ENCODE assay signal across 30 cellular contexts in genomic region chr12:3187846-3188755, GRCh38.
DNase-seq lines count a peak whose midpoint lies in the region; ATAC-seq, FAIRE-seq and TF ChIP-seq lines count a peak whose summit lies in the region.
"Had no signal": no experiment of that assay in that cellular context is flagged by ENCODE, and none has a peak within 500 bp of the region (broad histone marks: within the 10 kb centered on the region; RNA-seq: fewer than 3 reads in every experiment).

No MANE protein-coding gene starts in this region.

- H3K27me3 ChIP-seq in left ventricle myocardium inferior (ENCODE audit: low read depth) (no peaks in the 10 kb centered on the region), psoas muscle (ENCODE audit: insufficient read depth in 3 of 3, low read length in 2 of 3) (no peaks in the 10 kb centered on the region)
- H3K27me3 ChIP-seq: breast epithelium, colonic mucosa, neural progenitor cell, sigmoid colon, uterus had no signal

- H3K36me3 ChIP-seq in left ventricle myocardium inferior, result no peaks in the 10 kb centered on the region
- no peaks in the 10 kb centered on the region for H3K36me3 ChIP-seq in psoas muscle (ENCODE audit: insufficient read depth in 1 of 2, low read depth in 1 of 2)
- H3K36me3 ChIP-seq: breast epithelium, colonic mucosa, neural progenitor cell, sigmoid colon, thoracic aorta, uterus had no signal

- no peak for DNase-seq in left ventricle myocardium inferior
- DNase-seq in left cardiac atrium, result no peak
- peak; percentile 30 for DNase-seq in NCI-H2196 (lab: John Stamatoyannopoulos, UW; ENCODE audit: unreplicated experiment)
- DNase-seq in SW480 (ENCODE audit: low spot score), result peak; percentile 53
- DNase-seq in psoas muscle, result peak in 1 of 2 donors; percentile 48
- DNase-seq in NCI-H524 treated with DMSO at 0.1 percent for 48 hours (lab: John Stamatoyannopoulos, UW), result no peak
- DNase-seq in D721Med (ENCODE audit: insufficient read length, low spot score), result no peak
- DNase-seq: activated CD4-positive, alpha-beta T cell treated with anti-CD3 and anti-CD28 coated beads, Interleukin-2, amount 50 U/mL, for 1 hour; activated CD8-positive, alpha-beta memory T cell treated with anti-CD3 and anti-CD28 coated beads, Interleukin-2, amount 10 ng/mL, durations not matched to agents 7 days and 5 days; activated naive CD4-positive, alpha-beta T cell treated with Interleukin-2 at 50 U/mL for 16 hours; amygdala; colonic mucosa; effector CD8-positive, alpha-beta T cell; GOT3; MV-4-11; NCI-H1694 treated with DMSO at 0.1 percent for 48 hours; NCI-H2227 treated with DMSO at 0.1 percent for 48 hours; SIG-M5; sigmoid colon; stimulated activated naive B cell treated with anti-CD40 and anti-IgM and Interleukin-4, amounts not matched to agents 10 μg/mL and 1 μg/mL and 100 μg/mL, for 72 hours; SW 1271; T1000; uterus had no signal

- H3K4me3 ChIP-seq in left ventricle myocardium inferior, result no peak overlapping the region
- no peak overlapping the region for H3K4me3 ChIP-seq in psoas muscle
- H3K4me3 ChIP-seq: breast epithelium, colonic mucosa, neural progenitor cell, PC-9, sigmoid colon, thoracic aorta, uterus had no signal

- H3K9me3 ChIP-seq in left ventricle myocardium inferior (replicated peaks) (no peaks in the 10 kb centered on the region), psoas muscle (no peaks in the 10 kb centered on the region)
- H3K9me3 ChIP-seq: breast epithelium, colonic mucosa, sigmoid colon, thoracic aorta, uterus had no signal

- WGBS in psoas muscle, 3 donors, result 55 to 75% (median 56%) methylated on average over 14 to 17 of the region's 17 CpGs

- H3K4me1 ChIP-seq in left ventricle myocardium inferior (peaks cover 88% of the 10 kb centered on the region), psoas muscle (peaks cover 15% of the 10 kb centered on the region)
- H3K4me1 ChIP-seq: breast epithelium, colonic mucosa, sigmoid colon, uterus had no signal

- ATAC-seq in left cardiac atrium, result no peak
- peak in 3 of 4 donors; percentile 36 to 75 (median 52) for ATAC-seq in psoas muscle
- no peak for ATAC-seq in GM19023 (IDR thresholded peaks at IDR 0.05; ENCODE audit: unreplicated experiment)
- ATAC-seq: activated CD8-positive, alpha-beta memory T cell treated with anti-CD3 and anti-CD28 coated beads, Interleukin-2, amount 10 ng/mL, durations not matched to agents 7 days and 5 days; WTC11 had no signal

- intact Hi-C loops in left ventricle myocardium inferior (cut with micrococcal nuclease), result no loop called here
- intact Hi-C loops in left cardiac atrium (cut with DNase I), result loop anchor here in 1 of 2 donors (5.0 kb wide), 1 partner anchor 36 kb away; no protein-coding TSS in a partner anchor
- intact Hi-C loops in psoas muscle (cut with DNase I), result no loop called here

- FAIRE-seq in D721Med (lab: Jason Lieb, UNC), result no peak

- H3K27ac ChIP-seq in left ventricle myocardium inferior (replicated peaks) (peak overlapping the region; percentile 92), psoas muscle (no peak overlapping the region)
- H3K27ac ChIP-seq: breast epithelium, colonic mucosa, epithelial cell of prostate, neural progenitor cell, PC-9, sigmoid colon, thoracic aorta, uterus had no signal

- TF ChIP-seq CTCF in left ventricle myocardium inferior (IDR thresholded peaks at IDR 0.05; ENCODE audit: borderline replicate concordance), result no peak
- no peak for TF ChIP-seq CTCF in psoas muscle (IDR thresholded peaks at IDR 0.05)
- no peak for TF ChIP-seq CTCF in D721Med (IDR thresholded peaks at IDR 0.05; ENCODE audit: insufficient read depth, missing control alignments)

Comparison
In these comparisons a context has a peak if more than half of its experiments do, and no peak if none do; other contexts are left out.
1. DNase-seq: peak in NCI-H2196 (single experiment) and SW480 (single experiment); none in left ventricle myocardium inferior (single experiment), left cardiac atrium (single experiment), NCI-H524 treated with DMSO at 0.1 percent for 48 hours (single experiment) and D721Med (single experiment).
2. ATAC-seq: peak in psoas muscle (3 of 4); none in left cardiac atrium (0 of 2) and GM19023 (single experiment).